18 cellular contexts compared by ENCODE assay signal in genomic region chr7:120054376-120055100, GRCh38.
DNase-seq lines count a peak whose midpoint lies in the region; ATAC-seq and TF ChIP-seq lines count a peak whose summit lies in the region.
"Had no signal": no experiment of that assay in that cellular context is flagged by ENCODE, and none has a peak within 500 bp of the region (broad histone marks: within the 10 kb centered on the region; RNA-seq: fewer than 3 reads in every experiment).

No MANE protein-coding gene starts in this region.

- no peak for ATAC-seq in PC-3
- ATAC-seq in GM18519 (IDR thresholded peaks at IDR 0.05; ENCODE audit: low FRiP score, unreplicated experiment): no peak
- ATAC-seq in HG03520 (IDR thresholded peaks at IDR 0.05; ENCODE audit: unreplicated experiment): no peak
- ATAC-seq: left lobe of liver; naive thymus-derived CD8-positive, alpha-beta T cell had no signal

- H3K36me3 ChIP-seq in PC-3 (ENCODE audit: low read depth, low read length) (no peaks in the 10 kb centered on the region), subcutaneous abdominal adipose tissue (ENCODE audit: control insufficient read depth in 5 of 5, insufficient read depth in 5 of 5, low read length in 5 of 5) (no peaks in the 10 kb centered on the region)
- H3K36me3 ChIP-seq: BE2C, tibial artery had no signal

- H3K27ac ChIP-seq in PC-3 (ENCODE audit: low read length) (0 out of 2 replicates have a peak overlapping the region, but pooled peaks have one; percentile 17), subcutaneous abdominal adipose tissue (ENCODE audit: low read depth, low read length) (peak overlapping the region; percentile 88)
- H3K27ac ChIP-seq: VCaP had no signal

- H3K9me3 ChIP-seq in PC-3 (ENCODE audit: low read length): no peaks in the 10 kb centered on the region
- no peaks in the 10 kb centered on the region for H3K9me3 ChIP-seq in subcutaneous abdominal adipose tissue (ENCODE audit: control insufficient read depth in 5 of 5, low read length in 5 of 5)
- H3K9me3 ChIP-seq: BE2C, tibial artery had no signal

- TF ChIP-seq CTCF in PC-3 (conservative IDR thresholded peaks at IDR 0.05; ENCODE audit: low read depth, low read length) (no peak), fibroblast of villous mesenchyme (IDR thresholded peaks at IDR 0.05; ENCODE audit: insufficient read depth, low read depth, low read length) (no peak)

- DNase-seq in HPDE6-E6E7 (ENCODE audit: extremely low spot score) (peak; percentile 28), PC-3 (no peak), fibroblast of villous mesenchyme (ENCODE audit: low read depth) (peak; percentile 55), dedifferentiated amniotic fluid mesenchymal stem cell (ENCODE audit: extremely low spot score) (no peak)
- DNase-seq: activated effector memory CD4-positive, alpha-beta T cell treated with Interleukin-2 at 50 U/mL for 16 hours; aorta; BE2C; cortex of kidney; naive thymus-derived CD8-positive, alpha-beta T cell; NCI-H1436; NCI-H345; stimulated activated CD4-positive, alpha-beta T cell treated with anti-CD3 and anti-CD28 coated beads, Interleukin-2, amount 100 ng/mL, for 24 hours; tibial artery had no signal

- CTCF ChIA-PET in PC-3 (lab: Charles Lee): no interaction called here

- POLR2A ChIA-PET in PC-3 (lab: Charles Lee; ENCODE audit: unreplicated experiment): no interaction called here

- intact Hi-C loops in PC-3 (cut with micrococcal nuclease): no loop called here

- BruUV-seq in PC-3 (replicated peaks; lab: Mats Ljungman, UMichigan): no TSS peak

- H4K20me1 ChIP-seq in PC-3 (ENCODE audit: low read length): no peaks in the 10 kb centered on the region

- no peak overlapping the region for H2AFZ ChIP-seq in PC-3 (ENCODE audit: low read length)

- H3K4me2 ChIP-seq in PC-3 (ENCODE audit: low read length): peak overlapping the region; percentile 25; the same call in 1 of the 2 replicates

- H3K79me2 ChIP-seq in PC-3 (ENCODE audit: low read length): no peaks in the 10 kb centered on the region

- H3K4me1 ChIP-seq in PC-3 (ENCODE audit: insufficient read depth, low read length): peaks cover 20% of the 10 kb centered on the region
- peaks cover 0 to 38% (median 15%) of the 10 kb centered on the region in 5 donors for H3K4me1 ChIP-seq in subcutaneous abdominal adipose tissue (ENCODE audit: control insufficient read depth in 5 of 5, insufficient read depth in 5 of 5, low read length in 5 of 5)
- H3K4me1 ChIP-seq: BE2C, tibial artery had no signal

- H3K27me3 ChIP-seq in PC-3 (ENCODE audit: low read length): no peaks in the 10 kb centered on the region
- H3K27me3 ChIP-seq in subcutaneous abdominal adipose tissue (ENCODE audit: control insufficient read depth in 5 of 5, insufficient read depth in 4 of 5, low read length in 5 of 5): no peaks in the 10 kb centered on the region
- H3K27me3 ChIP-seq: BE2C, tibial artery had no signal

- H3K4me3 ChIP-seq in PC-3 (ENCODE audit: low read length): no peak overlapping the region
- no peak overlapping the region for H3K4me3 ChIP-seq in fibroblast of villous mesenchyme (ENCODE audit: low read depth, low read length)
- no peak overlapping the region for H3K4me3 ChIP-seq in subcutaneous abdominal adipose tissue (ENCODE audit: low read depth in 1 of 5, low read length in 5 of 5)
- H3K4me3 ChIP-seq: tibial artery had no signal

- no peaks in the 10 kb centered on the region for H3F3A ChIP-seq in PC-3 (ENCODE audit: low read length, unreplicated experiment)

- H3K9ac ChIP-seq in PC-3 (ENCODE audit: low read length) (no peak overlapping the region), subcutaneous abdominal adipose tissue (ENCODE audit: low read length in 5 of 5) (no peak overlapping the region)

- no peaks in the 10 kb centered on the region for H3K9me2 ChIP-seq in PC-3 (replicated peaks; ENCODE audit: low read length)

Comparison
In these comparisons a context has a peak if more than half of its experiments do, and no peak if none do; other contexts are left out.
1. DNase-seq: peak in HPDE6-E6E7 (single experiment) and fibroblast of villous mesenchyme (single experiment); none in PC-3 (single experiment) and dedifferentiated amniotic fluid mesenchymal stem cell (single experiment).